Comparison of ENCODE assay signal across 29 cellular contexts in the genomic region with DNA sequence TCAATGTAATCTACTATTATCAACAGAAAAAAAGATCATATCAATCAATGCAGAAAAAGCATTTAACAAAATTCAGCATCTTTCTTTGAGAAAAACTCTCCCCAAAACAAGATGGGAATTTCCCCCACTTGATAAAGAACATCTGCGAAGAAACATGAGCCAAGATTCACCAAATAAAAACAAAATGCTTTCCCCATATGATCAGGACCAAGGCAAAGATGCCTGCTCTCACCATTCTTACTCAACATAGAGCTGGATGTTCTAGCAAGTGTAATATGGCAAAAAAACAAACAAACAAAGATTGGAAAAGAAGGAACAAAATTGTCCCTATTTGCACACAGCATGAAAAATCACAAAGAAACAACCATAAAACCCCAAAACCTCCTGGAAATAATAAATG. TPM values are rescaled to one million over a fixed set of nuclear protein-coding genes. Genes with fewer than 3 reads are reported as not detected.
"Had no signal": no experiment of that assay in that cellular context is flagged by ENCODE, and none has a peak within 500 bp of the region (broad histone marks: within the 10 kb centered on the region; RNA-seq: fewer than 3 reads in every experiment).

No MANE protein-coding gene starts in this region.

- H3K27me3 ChIP-seq: ascending aorta, cardiac muscle cell had no signal

- H3K4me3 ChIP-seq: ascending aorta, cardiac muscle cell had no signal

- ATAC-seq: activated CD8-positive, alpha-beta T cell treated with anti-CD3 and anti-CD28 coated beads for 36 hours; activated naive CD4-positive, alpha-beta T cell treated with anti-CD3 and anti-CD28 coated beads, Interleukin-2, amount 50 U/mL, for 72 hours; activated T-cell treated with anti-CD3 and anti-CD28 coated beads, Interleukin-2, amount 50 U/mL, for 4 hours; activated T-cell treated with anti-CD3 and anti-CD28 coated beads, Interleukin-2, amount 50 U/mL, for 72 hours; activated T-helper 17 cell treated with anti-CD3 and anti-CD28 coated beads, Interleukin-2, amount 50 U/mL, for 72 hours had no signal

- H3K4me1 ChIP-seq: ascending aorta had no signal

- DNase-seq: activated B cell treated with CpG ODN at 0.5 μM for 24 hours; activated CD4-positive, alpha-beta memory T cell treated with anti-CD3 and anti-CD28 coated beads for 36 hours; activated CD4-positive, alpha-beta T cell treated with anti-CD3 and anti-CD28 coated beads for 4 hours; activated CD4-positive, alpha-beta T cell treated with anti-CD3 and anti-CD28 coated beads, Interleukin-2, amount 10 ng/mL, durations not matched to agents 24 days and 14 days; activated CD4-positive, alpha-beta T cell treated with anti-CD3 and anti-CD28 coated beads, Interleukin-2, amount 50 U/mL, for 1 hour; activated CD4-positive, alpha-beta T cell treated with anti-CD3 and anti-CD28 coated beads, Interleukin-2, amount 50 U/mL, for 4 hours; activated CD4-positive, CD25-positive, alpha-beta regulatory T cell treated with anti-CD3 and anti-CD28 coated beads, Interleukin-2, amount 50 U/mL, for 72 hours; activated CD8-positive, alpha-beta memory T cell treated with anti-CD3 and anti-CD28 coated beads, Interleukin-2, amount 50 U/mL, for 4 hours; activated CD8-positive, alpha-beta T cell treated with anti-CD3 and anti-CD28 coated beads for 36 hours; activated gamma-delta T cell treated with Interleukin-2 at 50 U/mL for 16 hours; activated naive CD4-positive, alpha-beta T cell; activated naive CD4-positive, alpha-beta T cell treated with anti-CD3 and anti-CD28 coated beads for 36 hours; activated naive CD4-positive, alpha-beta T cell treated with anti-CD3 and anti-CD28 coated beads, Interleukin-2, amount 50 U/mL, for 16 hours; activated naive CD8-positive, alpha-beta T cell treated with anti-CD3 and anti-CD28 coated beads for 36 hours; activated T-cell treated with anti-CD3 and anti-CD28 coated beads for 4 hours; activated T-cell treated with anti-CD3 and anti-CD28 coated beads, Interleukin-2, amount 50 U/mL, for 1 hour; activated T-cell treated with anti-CD3 and anti-CD28 coated beads, Interleukin-2, amount 50 U/mL, for 4 hours; activated T-cell treated with anti-CD3 and anti-CD28 coated beads, Interleukin-2, amount 50 U/mL, for 72 hours; amygdala; anterior cingulate cortex; caudate nucleus; T-helper 1 cell; T-helper 2 cell; T-helper 9 cell had no signal

- H3K36me3 ChIP-seq: ascending aorta, cardiac muscle cell had no signal

- H3K27ac ChIP-seq: ascending aorta, cardiac muscle cell, VCaP had no signal

RNA-seq across cellular contexts. Expression of gene SHANK2, which starts 23.4 kb away (rescaled TPM):
- polyA plus RNA-seq: cardiac muscle cell had no signal
